ENCODE assay signal across 14 cellular contexts in genomic region chr4:38461342-38461741, GRCh38.
"Had no signal": no experiment of that assay in that cellular context is flagged by ENCODE, and none has a peak within 500 bp of the region (broad histone marks: within the 10 kb centered on the region; RNA-seq: fewer than 3 reads in every experiment).

No MANE protein-coding gene starts in this region.

- DNase-seq: activated CD4-positive, alpha-beta T cell treated with anti-CD3 and anti-CD28 coated beads for 1 hour; activated CD4-positive, alpha-beta T cell treated with anti-CD3 and anti-CD28 coated beads, Interleukin-2, amount 50 U/mL, for 48 hours; activated effector memory CD4-positive, alpha-beta T cell treated with anti-CD3 and anti-CD28 coated beads, Interleukin-2, amount 50 U/mL, for 16 hours; activated T-cell treated with anti-CD3 and anti-CD28 coated beads, Interleukin-2, amount 50 U/mL, for 4 hours; amygdala; brain microvascular endothelial cell; gastrocnemius medialis; heart right ventricle; left ventricle myocardium superior; mesenchymal stem cell; nephron progenitor cell; stimulated activated CD4-positive, alpha-beta T cell treated with anti-CD3 and anti-CD28 coated beads, Interleukin-4, amount 100 ng/mL, for 24 hours; stimulated activated naive CD8-positive, alpha-beta T cell treated with anti-CD3 and anti-CD28 coated beads, Interleukin-15, amount 100 ng/mL, for 72 hours had no signal

- H3K27ac ChIP-seq: brain microvascular endothelial cell, gastrocnemius medialis, heart right ventricle had no signal

- ATAC-seq: activated naive CD4-positive, alpha-beta T cell treated with anti-CD3 and anti-CD28 coated beads, Interleukin-2, amount 50 U/mL, for 72 hours; activated T-cell treated with anti-CD3 and anti-CD28 coated beads, Interleukin-2, amount 50 U/mL, for 4 hours; gastrocnemius medialis; heart right ventricle; left ventricle myocardium superior; stimulated activated naive CD8-positive, alpha-beta T cell treated with anti-CD3 and anti-CD28 coated beads, Interleukin-15, amount 100 ng/mL, for 72 hours had no signal

- H3K9me3 Mint-ChIP-seq: activated naive CD4-positive, alpha-beta T cell treated with anti-CD3 and anti-CD28 coated beads, Interleukin-2, amount 50 U/mL, for 72 hours; activated T-cell treated with anti-CD3 and anti-CD28 coated beads, Interleukin-2, amount 50 U/mL, for 4 hours had no signal

- H3K4me3 ChIP-seq: gastrocnemius medialis, heart right ventricle had no signal

- H3K27ac Mint-ChIP-seq: activated naive CD4-positive, alpha-beta T cell treated with anti-CD3 and anti-CD28 coated beads, Interleukin-2, amount 50 U/mL, for 72 hours; nephron progenitor cell had no signal

- H3K4me3 Mint-ChIP-seq: activated T-cell treated with anti-CD3 and anti-CD28 coated beads, Interleukin-2, amount 50 U/mL, for 4 hours; nephron progenitor cell; stimulated activated naive CD8-positive, alpha-beta T cell treated with anti-CD3 and anti-CD28 coated beads, Interleukin-15, amount 100 ng/mL, for 72 hours had no signal

- H3K27me3 Mint-ChIP-seq: stimulated activated naive CD8-positive, alpha-beta T cell treated with anti-CD3 and anti-CD28 coated beads, Interleukin-15, amount 100 ng/mL, for 72 hours had no signal
